8 cellular contexts compared by ENCODE assay signal in the genomic region with DNA sequence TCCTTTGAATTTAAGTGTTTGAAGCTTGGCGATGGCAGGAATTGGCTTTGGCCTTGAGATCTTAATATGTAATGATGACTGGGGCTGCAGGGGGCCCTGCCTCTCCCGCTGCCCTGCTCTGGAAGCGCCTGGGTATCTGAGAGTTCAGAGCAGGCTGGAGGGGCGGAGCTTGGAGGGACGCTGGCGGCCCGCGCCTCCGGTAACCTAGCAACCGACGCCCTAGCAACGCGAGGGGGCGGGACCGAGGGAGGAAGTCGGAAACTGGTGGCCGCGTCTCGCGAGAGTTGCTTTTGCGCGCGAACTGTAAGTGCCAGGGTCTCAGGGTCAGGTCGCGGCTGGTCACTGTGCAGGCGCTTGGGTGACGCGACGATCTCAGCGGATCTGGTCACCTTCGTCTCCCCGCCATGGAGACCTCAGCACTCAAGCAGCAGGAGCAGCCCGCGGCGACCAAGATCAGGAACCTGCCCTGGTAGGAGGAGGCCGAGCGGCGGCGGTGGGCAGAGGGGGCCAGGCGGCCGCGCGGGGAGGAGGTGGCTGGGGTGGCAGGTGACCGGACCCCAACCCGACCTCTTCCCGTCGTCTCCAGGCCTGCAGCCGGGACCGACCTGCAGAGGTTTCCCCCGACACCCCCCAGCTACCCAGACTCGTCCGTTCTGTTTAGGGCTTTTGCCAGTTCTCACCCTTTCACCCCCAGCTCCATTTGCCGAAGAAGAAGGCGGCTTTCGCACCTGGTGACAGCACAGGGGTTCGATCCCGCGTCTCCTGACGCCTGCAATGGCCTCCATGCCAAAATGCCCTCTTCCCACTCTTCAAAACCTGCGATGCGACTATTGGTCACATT. TPM values are rescaled to one million over a fixed set of nuclear protein-coding genes. Genes with fewer than 3 reads are reported as not detected.
DNase-seq lines count a peak whose midpoint lies in the region; ATAC-seq and TF ChIP-seq lines count a peak whose summit lies in the region.

A gene with protein sequence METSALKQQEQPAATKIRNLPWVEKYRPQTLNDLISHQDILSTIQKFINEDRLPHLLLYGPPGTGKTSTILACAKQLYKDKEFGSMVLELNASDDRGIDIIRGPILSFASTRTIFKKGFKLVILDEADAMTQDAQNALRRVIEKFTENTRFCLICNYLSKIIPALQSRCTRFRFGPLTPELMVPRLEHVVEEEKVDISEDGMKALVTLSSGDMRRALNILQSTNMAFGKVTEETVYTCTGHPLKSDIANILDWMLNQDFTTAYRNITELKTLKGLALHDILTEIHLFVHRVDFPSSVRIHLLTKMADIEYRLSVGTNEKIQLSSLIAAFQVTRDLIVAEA (plus strand): TSS at position 280 of the 841 bp plus-strand sequence. CDS start 125 bp downstream, at position 405.

- H3K4me1 ChIP-seq in esophagus (ENCODE audit: control insufficient read depth in 2 of 2, insufficient read depth in 2 of 2, low read length in 1 of 2): no peaks in the 10 kb centered on the region
- peaks cover 8% of the 10 kb centered on the region for H3K4me1 ChIP-seq in muscle layer of colon (ENCODE audit: insufficient read depth, low read length)

- H3K4me3 ChIP-seq in esophagus (ENCODE audit: low read depth in 1 of 2, low read length in 2 of 2): peak within 1 kb of the TSS; percentile 89 to 97
- peak within 1 kb of the TSS; percentile 69 to 86 for H3K4me3 ChIP-seq in muscle layer of colon (ENCODE audit: low read depth in 1 of 2, low read length in 2 of 2)

- peak; percentile 97 for DNase-seq in DMS53 treated with DMSO at 0.1 percent for 48 hours (lab: John Stamatoyannopoulos, UW; ENCODE audit: unreplicated experiment)
- DNase-seq in KG1 (lab: John Stamatoyannopoulos, UW): peak; percentile 96
- peak; percentile 97 for DNase-seq in activated T-cell treated with anti-CD3 and anti-CD28 coated beads, Interleukin-2, amount 50 U/mL, for 1 hour
- peak; percentile 96 to 98 for DNase-seq in stimulated activated CD8-positive, alpha-beta memory T cell treated with anti-CD3 and anti-CD28 coated beads, Interleukin-7, amount 100 ng/mL, for 1 hour (ENCODE audit: low read depth in 2 of 2)

- no peaks in the 10 kb centered on the region for H3K9me3 ChIP-seq in esophagus (ENCODE audit: control insufficient read depth in 2 of 2, insufficient read depth in 1 of 2, low read depth in 1 of 2, low read length in 1 of 2)
- no peaks in the 10 kb centered on the region for H3K9me3 ChIP-seq in muscle layer of colon (ENCODE audit: low read length)

- H3K9ac ChIP-seq in muscle layer of colon (ENCODE audit: low read length): peak within 1 kb of the TSS; percentile 58

- H3K36me3 ChIP-seq in esophagus (ENCODE audit: control insufficient read depth in 2 of 2, insufficient read depth in 2 of 2, low read length in 1 of 2) (peaks cover 2 to 6% of the 10 kb centered on the region in 2 donors), muscle layer of colon (ENCODE audit: insufficient read depth, low read length) (peaks cover 22% of the 10 kb centered on the region)

- H3K27ac ChIP-seq in esophagus (ENCODE audit: low read depth in 2 of 2, low read length in 1 of 2) (peak within 1 kb of the TSS; percentile 11 to 57), muscle layer of colon (ENCODE audit: low read depth, low read length) (peak within 1 kb of the TSS; percentile 59)

- ATAC-seq in GM21723 (IDR thresholded peaks at IDR 0.05; ENCODE audit: unreplicated experiment): peak; percentile 99

- H3K27me3 ChIP-seq in esophagus (ENCODE audit: control insufficient read depth in 1 of 2, insufficient read depth in 2 of 2, low read length in 2 of 2): no peaks in the 10 kb centered on the region
- no peaks in the 10 kb centered on the region for H3K27me3 ChIP-seq in muscle layer of colon (ENCODE audit: control insufficient read depth in 1 of 2, insufficient read depth in 2 of 2, low read length in 2 of 2)

- WGBS in esophagus, 2 donors: 0% methylated on average over 60 to 61 of the region's 61 CpGs

TF ChIP-seq in PFSK-1, 5 proteins besides CTCF, POLR2A, EP300 and RAD21:
- TF ChIP-seq POLR2AphosphoS5 (IDR thresholded peaks at IDR 0.05; ENCODE audit: low read depth, low read length): peak; percentile 85
- TF ChIP-seq FOXP2 (optimal IDR thresholded peaks at IDR 0.05; ENCODE audit: borderline replicate concordance, extremely low read depth, extremely low read length, insufficient read depth): peak; percentile 32
- TF ChIP-seq TAF1 (IDR thresholded peaks at IDR 0.05; ENCODE audit: borderline replicate concordance, insufficient read depth, low read length): peak; percentile 84; the same call in 1 of the 2 replicates
- TF ChIP-seq, protein P1, sequence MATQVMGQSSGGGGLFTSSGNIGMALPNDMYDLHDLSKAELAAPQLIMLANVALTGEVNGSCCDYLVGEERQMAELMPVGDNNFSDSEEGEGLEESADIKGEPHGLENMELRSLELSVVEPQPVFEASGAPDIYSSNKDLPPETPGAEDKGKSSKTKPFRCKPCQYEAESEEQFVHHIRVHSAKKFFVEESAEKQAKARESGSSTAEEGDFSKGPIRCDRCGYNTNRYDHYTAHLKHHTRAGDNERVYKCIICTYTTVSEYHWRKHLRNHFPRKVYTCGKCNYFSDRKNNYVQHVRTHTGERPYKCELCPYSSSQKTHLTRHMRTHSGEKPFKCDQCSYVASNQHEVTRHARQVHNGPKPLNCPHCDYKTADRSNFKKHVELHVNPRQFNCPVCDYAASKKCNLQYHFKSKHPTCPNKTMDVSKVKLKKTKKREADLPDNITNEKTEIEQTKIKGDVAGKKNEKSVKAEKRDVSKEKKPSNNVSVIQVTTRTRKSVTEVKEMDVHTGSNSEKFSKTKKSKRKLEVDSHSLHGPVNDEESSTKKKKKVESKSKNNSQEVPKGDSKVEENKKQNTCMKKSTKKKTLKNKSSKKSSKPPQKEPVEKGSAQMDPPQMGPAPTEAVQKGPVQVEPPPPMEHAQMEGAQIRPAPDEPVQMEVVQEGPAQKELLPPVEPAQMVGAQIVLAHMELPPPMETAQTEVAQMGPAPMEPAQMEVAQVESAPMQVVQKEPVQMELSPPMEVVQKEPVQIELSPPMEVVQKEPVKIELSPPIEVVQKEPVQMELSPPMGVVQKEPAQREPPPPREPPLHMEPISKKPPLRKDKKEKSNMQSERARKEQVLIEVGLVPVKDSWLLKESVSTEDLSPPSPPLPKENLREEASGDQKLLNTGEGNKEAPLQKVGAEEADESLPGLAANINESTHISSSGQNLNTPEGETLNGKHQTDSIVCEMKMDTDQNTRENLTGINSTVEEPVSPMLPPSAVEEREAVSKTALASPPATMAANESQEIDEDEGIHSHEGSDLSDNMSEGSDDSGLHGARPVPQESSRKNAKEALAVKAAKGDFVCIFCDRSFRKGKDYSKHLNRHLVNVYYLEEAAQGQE (IDR thresholded peaks at IDR 0.05; ENCODE audit: insufficient read depth in 1 of 2, low read depth in 2 of 2, low read length in 2 of 2): no peak
- TF ChIP-seq SIN3A (IDR thresholded peaks at IDR 0.05; ENCODE audit: borderline replicate concordance, insufficient read depth, low read length): peak; percentile 91
TF ChIP-seq in PFSK-1: peak in this region for 4.

RNA-seq across cellular contexts. Expression of the gene that starts here (rescaled TPM):
- 22.9 TPM for polyA plus RNA-seq in PFSK-1 (2012; ENCODE audit: insufficient read length, low read depth)
- 10 to 100 TPM in 1 of 2 donors, 1 to 10 TPM in 1; 7.8 to 13.8 TPM for polyA plus RNA-seq in esophagus

Comparison
In these comparisons a context has a peak if more than half of its experiments do, and no peak if none do; other contexts are left out.
1. Peak in every context shown above with its lines: DNase-seq, ATAC-seq, H3K4me3 ChIP-seq and H3K27ac ChIP-seq.